1 cellular context compared by ENCODE assay signal in genomic region chr1:89993541-89993940, GRCh38.
TF ChIP-seq lines count a peak whose summit lies in the region.

No MANE protein-coding gene starts in this region.

TF ChIP-seq in WTC11, 78 proteins besides CTCF, POLR2A, EP300 and RAD21 (continued from another document):
- no peak for TF ChIP-seq PREB (CRISPR knock-in tag; IDR thresholded peaks at IDR 0.05; ENCODE audit: borderline replicate concordance)
- no peak for TF ChIP-seq TEAD1 (CRISPR knock-in tag; IDR thresholded peaks at IDR 0.05)
- TF ChIP-seq KAT7 (CRISPR knock-in tag; IDR thresholded peaks at IDR 0.05; ENCODE audit: borderline replicate concordance) = no peak
- TF ChIP-seq ZNF281 (CRISPR knock-in tag; IDR thresholded peaks at IDR 0.05) = no peak
TF ChIP-seq in WTC11: peak in this region for 0.
